ENCODE assay signal across 1 cellular context in the genomic region with DNA sequence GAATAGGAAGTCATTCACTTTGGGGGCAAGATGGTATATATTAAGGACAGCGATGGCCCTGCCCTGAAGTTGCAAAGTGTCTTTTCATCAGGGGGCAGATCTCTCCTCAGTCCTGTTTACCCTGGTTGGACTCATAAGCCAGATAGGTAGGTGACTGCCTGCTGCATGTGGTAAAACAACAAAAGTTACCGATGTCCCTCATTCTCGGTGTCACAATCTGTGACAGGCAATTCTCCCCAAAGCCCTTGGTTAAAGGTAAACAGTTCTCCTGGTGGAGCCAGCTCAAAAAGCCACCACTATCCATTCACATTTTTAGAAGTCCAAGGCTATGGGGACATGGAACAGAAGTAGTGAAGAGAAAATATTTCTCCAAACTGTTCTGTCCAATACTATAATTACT.
TF ChIP-seq lines count a peak whose summit lies in the region.

No MANE protein-coding gene starts in this region.

TF ChIP-seq in liver, 16 proteins besides CTCF, POLR2A, EP300 and RAD21 (continued from another document):
- TF ChIP-seq ZBTB33 (IDR thresholded peaks at IDR 0.05): no peak
- TF ChIP-seq, protein P1, sequence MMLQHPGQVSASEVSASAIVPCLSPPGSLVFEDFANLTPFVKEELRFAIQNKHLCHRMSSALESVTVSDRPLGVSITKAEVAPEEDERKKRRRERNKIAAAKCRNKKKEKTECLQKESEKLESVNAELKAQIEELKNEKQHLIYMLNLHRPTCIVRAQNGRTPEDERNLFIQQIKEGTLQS (IDR thresholded peaks at IDR 0.05): peak; percentile 9
- TF ChIP-seq, protein P2, sequence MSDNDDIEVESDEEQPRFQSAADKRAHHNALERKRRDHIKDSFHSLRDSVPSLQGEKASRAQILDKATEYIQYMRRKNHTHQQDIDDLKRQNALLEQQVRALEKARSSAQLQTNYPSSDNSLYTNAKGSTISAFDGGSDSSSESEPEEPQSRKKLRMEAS (IDR thresholded peaks at IDR 0.05): peak; percentile 27
- TF ChIP-seq FOXA2 (IDR thresholded peaks at IDR 0.05): no peak
- peak; percentile 54 for TF ChIP-seq SP1 (IDR thresholded peaks at IDR 0.05)
- no peak for TF ChIP-seq TAF1 (conservative IDR thresholded peaks at IDR 0.05)
- TF ChIP-seq YY1 (IDR thresholded peaks at IDR 0.05): peak; percentile 37
- no peak for TF ChIP-seq JUND (IDR thresholded peaks at IDR 0.05)
